In the genomic region with DNA sequence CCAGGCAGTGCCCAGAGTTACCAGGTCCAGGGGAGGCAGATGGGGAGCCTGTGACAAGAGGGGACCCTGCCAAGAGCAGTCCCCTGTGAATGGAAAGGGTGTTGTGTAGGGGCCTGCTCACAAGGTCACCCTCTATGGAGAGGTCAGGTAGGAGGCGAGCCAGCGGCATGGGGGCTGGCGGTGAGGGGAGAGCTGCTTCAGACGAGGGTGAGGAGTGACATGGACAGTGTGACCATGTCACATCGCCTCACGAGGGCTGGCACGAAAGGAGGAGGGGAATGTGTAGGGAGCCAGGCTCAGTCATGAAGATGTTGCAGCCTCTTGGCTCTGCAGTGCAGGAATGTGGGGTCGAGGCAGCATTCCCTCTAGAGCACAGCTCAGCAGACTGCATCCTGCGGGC, we compare ENCODE assay signal across 24 cellular contexts. TPM values are rescaled to one million over a fixed set of nuclear protein-coding genes. Genes with fewer than 3 reads are reported as not detected.
"Had no signal": no experiment of that assay in that cellular context is flagged by ENCODE, and none has a peak within 500 bp of the region (broad histone marks: within the 10 kb centered on the region; RNA-seq: fewer than 3 reads in every experiment).

No MANE protein-coding gene starts in this region.

- H3K27ac ChIP-seq: adrenal gland, breast epithelium, SJCRH30, VCaP had no signal

- H3K36me3 ChIP-seq: adrenal gland, breast epithelium had no signal

- H3K4me3 Mint-ChIP-seq: activated CD8-positive, alpha-beta T cell treated with anti-CD3 and anti-CD28 coated beads for 36 hours; activated naive CD8-positive, alpha-beta T cell treated with anti-CD3 and anti-CD28 coated beads, Interleukin-2, amount 10 ng/mL, durations not matched to agents 7 days and 5 days; activated T-cell treated with anti-CD3 and anti-CD28 coated beads, Interleukin-2, amount 50 U/mL, for 72 hours; central memory CD8-positive, alpha-beta T cell had no signal

- H3K4me2 ChIP-seq: SK-N-SH had no signal

- H3K4me3 ChIP-seq: adrenal gland, breast epithelium, SJCRH30 had no signal

- H3K9me3 Mint-ChIP-seq: activated CD8-positive, alpha-beta T cell treated with anti-CD3 and anti-CD28 coated beads for 36 hours; activated naive CD8-positive, alpha-beta T cell treated with anti-CD3 and anti-CD28 coated beads, Interleukin-2, amount 10 ng/mL, durations not matched to agents 7 days and 5 days; activated T-cell treated with anti-CD3 and anti-CD28 coated beads, Interleukin-2, amount 50 U/mL, for 72 hours; activated T-helper 2 cell treated with anti-CD3 and anti-CD28 coated beads, Interferon-gamma antibody, Interleukin-2, Interleukin-4, amounts not matched to agents 10 μg/mL and 5 μg/mL and 100 μg/mL, durations not matched to agents 14 hours and 24 hours and 36 hours; central memory CD8-positive, alpha-beta T cell had no signal

- H3K27me3 ChIP-seq: adrenal gland, SJCRH30 had no signal

- H3K27ac Mint-ChIP-seq: activated CD8-positive, alpha-beta T cell treated with anti-CD3 and anti-CD28 coated beads for 36 hours; activated naive CD8-positive, alpha-beta T cell treated with anti-CD3 and anti-CD28 coated beads, Interleukin-2, amount 10 ng/mL, durations not matched to agents 7 days and 5 days; activated T-cell treated with anti-CD3 and anti-CD28 coated beads, Interleukin-2, amount 50 U/mL, for 72 hours; activated T-helper 2 cell treated with anti-CD3 and anti-CD28 coated beads, Interferon-gamma antibody, Interleukin-2, Interleukin-4, amounts not matched to agents 10 μg/mL and 5 μg/mL and 100 μg/mL, durations not matched to agents 14 hours and 24 hours and 36 hours had no signal

- H3K9ac ChIP-seq: SK-N-SH had no signal

- H3K36me3 Mint-ChIP-seq: activated naive CD8-positive, alpha-beta T cell treated with anti-CD3 and anti-CD28 coated beads, Interleukin-2, amount 10 ng/mL, durations not matched to agents 7 days and 5 days had no signal

- H3K27me3 Mint-ChIP-seq: activated CD8-positive, alpha-beta T cell treated with anti-CD3 and anti-CD28 coated beads for 36 hours had no signal

- H3K4me1 ChIP-seq: breast epithelium had no signal

- H3K4me1 Mint-ChIP-seq: activated naive CD8-positive, alpha-beta T cell treated with anti-CD3 and anti-CD28 coated beads, Interleukin-2, amount 10 ng/mL, durations not matched to agents 7 days and 5 days had no signal

- H3K9me3 ChIP-seq: adrenal gland, breast epithelium, SJCRH30, SK-N-SH had no signal

- DNase-seq: activated CD4-positive, alpha-beta T cell treated with anti-CD3 and anti-CD28 coated beads for 4 hours; activated CD8-positive, alpha-beta memory T cell treated with anti-CD3 and anti-CD28 coated beads, Interleukin-2, amount 50 U/mL, for 4 hours; activated CD8-positive, alpha-beta T cell treated with anti-CD3 and anti-CD28 coated beads for 36 hours; activated naive CD4-positive, alpha-beta T cell treated with anti-CD3 and anti-CD28 coated beads, Interleukin-2, amount 50 U/mL, for 16 hours; activated naive CD8-positive, alpha-beta T cell treated with anti-CD3 and anti-CD28 coated beads, Interleukin-2, amount 10 ng/mL, durations not matched to agents 7 days and 5 days; activated T-cell treated with anti-CD3 and anti-CD28 coated beads, Interleukin-2, amount 50 U/mL, for 72 hours; adrenal gland; aorta; Karpas-422; NCI-H1105 treated with DMSO at 0.1 percent for 48 hours; NCI-H146; NCI-H187 treated with DMSO at 0.1 percent for 48 hours; NCI-H2171; NCI-H2227 treated with DMSO at 0.1 percent for 48 hours; NCI-H446 treated with DMSO at 0.1 percent for 48 hours; NCI-H526; NCI-H82; SJCRH30; SK-N-SH; T-helper 1 cell had no signal

- ATAC-seq: activated CD8-positive, alpha-beta T cell treated with anti-CD3 and anti-CD28 coated beads for 36 hours; activated T-cell treated with anti-CD3 and anti-CD28 coated beads, Interleukin-2, amount 50 U/mL, for 72 hours had no signal

RNA-seq across cellular contexts. Expression of a gene that starts 29.6 kb away (rescaled TPM):
- total RNA-seq: activated CD8-positive, alpha-beta T cell treated with anti-CD3 and anti-CD28 coated beads for 36 hours had no signal
